In genomic region chr7:128164061-128164954, GRCh38 we compare ENCODE assay signal across 9 cellular contexts.
DNase-seq lines count a peak whose midpoint lies in the region; ATAC-seq and TF ChIP-seq lines count a peak whose summit lies in the region.
"Had no signal": no experiment of that assay in that cellular context is flagged by ENCODE, and none has a peak within 500 bp of the region (broad histone marks: within the 10 kb centered on the region; RNA-seq: fewer than 3 reads in every experiment).

No MANE protein-coding gene starts in this region.

- H3K4me2 ChIP-seq in neuronal stem cell (ENCODE audit: insufficient read depth, low read length, poor library complexity, severe bottlenecking), result no peak overlapping the region

- H3K9ac ChIP-seq in neuronal stem cell (ENCODE audit: low read depth, low read length, poor library complexity), result no peak overlapping the region

- no peak overlapping the region for H3K23ac ChIP-seq in neuronal stem cell (ENCODE audit: low read depth, low read length, poor library complexity)

- no peaks in the 10 kb centered on the region for H3K79me1 ChIP-seq in neuronal stem cell (ENCODE audit: low read depth, low read length)

- H2BK120ac ChIP-seq in neuronal stem cell (ENCODE audit: low read depth, low read length), result no peak overlapping the region

- DNase-seq in GM03348 (ENCODE audit: low spot score), result peak; percentile 77
- peak; percentile 52 for DNase-seq in LoVo (ENCODE audit: low spot score)
- peak in 3 of 10 donors; percentile 51 to 63 (median 59) for DNase-seq in dorsolateral prefrontal cortex
- no peak for DNase-seq in neuronal stem cell (ENCODE audit: low spot score)
- DNase-seq in ecto neural progenitor cell (ENCODE audit: low spot score), result no peak
- DNase-seq in transverse colon, result no peak
- DNase-seq in sciatic nerve (ENCODE audit: low spot score), result no peak
- DNase-seq in left colon, result no peak
- DNase-seq: naive B cell had no signal

- TF ChIP-seq CTCF in dorsolateral prefrontal cortex (IDR thresholded peaks at IDR 0.05 in 54 of 56, conservative IDR thresholded peaks at IDR 0.05 in 2 of 56; ENCODE audit: low read depth in 1 of 56, partially characterized antibody in 56 of 56) (no peak), transverse colon (IDR thresholded peaks at IDR 0.05) (no peak)

- H4K8ac ChIP-seq in neuronal stem cell (ENCODE audit: low read depth, low read length), result no peak overlapping the region

- H2AK5ac ChIP-seq in neuronal stem cell (ENCODE audit: low read depth, low read length), result no peak overlapping the region

- intact Hi-C loops in dorsolateral prefrontal cortex (cut with DNase I) (no loop called here), transverse colon (cut with DNase I; ENCODE audit: low total_unique reads) (no loop called here), sciatic nerve (cut with DNase I) (no loop called here), left colon (cut with DNase I, micrococcal nuclease) (no loop called here)

- H3K9me3 ChIP-seq in neuronal stem cell (replicated peaks in 1 of 2; ENCODE audit: control insufficient read depth in 2 of 2, insufficient read depth in 1 of 2, low read depth in 1 of 2, low read length in 2 of 2) (peaks cover 0 to 5% of the 10 kb centered on the region in 2 donors), transverse colon (no peaks in the 10 kb centered on the region)

- no peak overlapping the region for H3K4ac ChIP-seq in neuronal stem cell (ENCODE audit: low read length)

- H3K36me3 ChIP-seq in neuronal stem cell (replicated peaks in 1 of 2; ENCODE audit: control insufficient read depth in 2 of 2, insufficient read depth in 2 of 2, low read length in 2 of 2), result no peaks in the 10 kb centered on the region
- no peaks in the 10 kb centered on the region for H3K36me3 ChIP-seq in transverse colon

- H2AFZ ChIP-seq in neuronal stem cell (ENCODE audit: low read length), result no peak overlapping the region

- in situ Hi-C loops in transverse colon (cut with MboI; ENCODE audit: low pct_ligation_motif_present in 1 of 4, low pct_unique_long_range_greater_than_20kb in 1 of 4, low sequenced_read_pairs in 3 of 4), result no loop called here

- TF ChIP-seq EP300 in transverse colon (IDR thresholded peaks at IDR 0.05; ENCODE audit: low read depth), result no peak

- TF ChIP-seq POLR2A in transverse colon (IDR thresholded peaks at IDR 0.05), result no peak

- H2BK12ac ChIP-seq in neuronal stem cell (ENCODE audit: low read length), result no peak overlapping the region

- H4K91ac ChIP-seq in neuronal stem cell (ENCODE audit: low read depth, low read length, poor library complexity), result no peak overlapping the region

- peak overlapping the region; percentile 15 for H3K14ac ChIP-seq in neuronal stem cell (ENCODE audit: low read length)

- no CpG with 5 or more reads among the region's 6 CpGs for WGBS in neuronal stem cell (ENCODE audit: extremely low coverage in 2 of 2, insufficient read length in 2 of 2, insufficient replicate concordance in 1 of 2), 2 donors
- WGBS in transverse colon (ENCODE audit: low coverage in 1 of 2), 2 donors, result 78% methylated on average over 6 of the region's 6 CpGs; no CpG with 5 or more reads in 1 of the 2 donors

- ATAC-seq in sciatic nerve (no peak), left colon (no peak)

- peaks cover 0 to 57% (median 18%) of the 10 kb centered on the region in 45 donors for H3K27me3 ChIP-seq in dorsolateral prefrontal cortex
- peaks cover 27 to 85% (median 44%) of the 10 kb centered on the region in 3 experiments for H3K27me3 ChIP-seq in neuronal stem cell (ENCODE audit: control insufficient read depth in 3 of 3, insufficient read depth in 3 of 3, low read depth in 1 of 3, low read length in 3 of 3)
- H3K27me3 ChIP-seq in transverse colon, result peaks cover 94% of the 10 kb centered on the region

- H3K18ac ChIP-seq in neuronal stem cell (ENCODE audit: low read length), result no peak overlapping the region

- H3K4me3 ChIP-seq in dorsolateral prefrontal cortex, result no peak overlapping the region
- H3K4me3 ChIP-seq in neuronal stem cell (ENCODE audit: low read length in 2 of 2), result no peak overlapping the region
- no peak overlapping the region for H3K4me3 ChIP-seq in transverse colon

- H3K27ac ChIP-seq in dorsolateral prefrontal cortex (peak overlapping the region in 34 of 59 donors; percentile 2 to 69 (median 42)), neuronal stem cell (replicated peaks; ENCODE audit: low read length) (no peak overlapping the region), transverse colon (no peak overlapping the region)

- H2BK5ac ChIP-seq in neuronal stem cell (ENCODE audit: low read length), result no peak overlapping the region

- H3K4me1 ChIP-seq in neuronal stem cell (ENCODE audit: control insufficient read depth in 2 of 2, insufficient read depth in 1 of 2, low read depth in 1 of 2, low read length in 2 of 2) (peaks cover 8 to 10% of the 10 kb centered on the region in 2 donors), transverse colon (peaks cover 0 to 24% (median 19%) of the 10 kb centered on the region in 4 donors)

- no peak overlapping the region for H2BK15ac ChIP-seq in neuronal stem cell (ENCODE audit: low read length)

Comparison
In these comparisons a context has a peak if more than half of its experiments do, and no peak if none do; other contexts are left out.
1. DNase-seq: peak in GM03348 (single experiment) and LoVo (single experiment); none in neuronal stem cell (single experiment), ecto neural progenitor cell (single experiment), transverse colon (single experiment), sciatic nerve (single experiment) and left colon (0 of 2).
2. H3K27ac ChIP-seq: peak in dorsolateral prefrontal cortex (34 of 59); none in neuronal stem cell (single experiment) and transverse colon (0 of 4).